32 cellular contexts compared by ENCODE assay signal in the genomic region with DNA sequence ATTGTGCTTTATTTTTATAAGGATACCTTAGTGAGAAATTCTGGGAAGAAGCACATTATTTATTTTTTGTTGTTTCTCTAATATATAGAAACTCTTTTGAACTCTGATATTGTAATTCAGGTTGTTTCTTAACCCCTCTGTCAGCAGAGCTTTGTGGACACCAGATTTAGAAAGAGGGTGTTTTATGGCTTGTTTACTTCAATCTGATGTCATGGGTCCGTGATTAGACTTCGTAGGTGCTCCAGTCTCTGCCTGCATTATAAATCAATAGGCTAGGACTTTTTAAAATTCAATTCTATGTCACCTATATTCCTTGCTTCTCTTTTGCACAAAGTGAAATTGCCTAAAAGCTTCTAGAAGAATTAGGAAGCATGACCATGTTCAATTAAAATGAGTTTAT. TPM values are rescaled to one million over a fixed set of nuclear protein-coding genes. Genes with fewer than 3 reads are reported as not detected.
A peak's percentile ranks its signal among the peaks of the same experiment; 100 is the strongest.
DNase-seq lines count a peak whose midpoint lies in the region; ATAC-seq, FAIRE-seq and TF ChIP-seq lines count a peak whose summit lies in the region.
"Had no signal": no experiment of that assay in that cellular context is flagged by ENCODE, and none has a peak within 500 bp of the region (broad histone marks: within the 10 kb centered on the region; RNA-seq: fewer than 3 reads in every experiment).

No MANE protein-coding gene starts in this region.

- ATAC-seq in SK-N-SH treated with all-trans-retinoic acid at 6 μM for 48 hours (no peak), foreskin keratinocyte (no peak)
- ATAC-seq: activated T-cell treated with anti-CD3 and anti-CD28 coated beads, Interleukin-2, amount 50 U/mL, for 4 hours; body of pancreas; right cardiac atrium had no signal

- H3K27me3 Mint-ChIP-seq in astrocyte (ENCODE audit: low read depth, unreplicated experiment), result no peaks in the 10 kb centered on the region
- H3K27me3 Mint-ChIP-seq: memory B cell had no signal

- H3K14ac ChIP-seq in trophoblast cell (ENCODE audit: low read length), result no peak overlapping the region

- 60% methylated on average over 2 of the region's 2 CpGs for WGBS in SK-N-SH (ENCODE audit: low lambda C conversion rate)
- WGBS in trophoblast cell (ENCODE audit: extremely low coverage, insufficient coverage, insufficient read length), result no CpG with 5 or more reads among the region's 2 CpGs

- peaks cover 26% of the 10 kb centered on the region for H3K4me1 Mint-ChIP-seq in astrocyte (ENCODE audit: low read depth, unreplicated experiment)
- H3K4me1 Mint-ChIP-seq: activated naive CD8-positive, alpha-beta T cell treated with anti-CD3 and anti-CD28 coated beads, Interleukin-2, amount 10 ng/mL, durations not matched to agents 7 days and 5 days; memory B cell; neural crest cell had no signal

- peak overlapping the region; percentile 58 for H3K4me2 ChIP-seq in SK-N-SH
- peak overlapping the region; percentile 70 for H3K4me2 ChIP-seq in astrocyte (ENCODE audit: low read length)
- H3K4me2 ChIP-seq in trophoblast cell (ENCODE audit: low read length), result no peak overlapping the region

- no peak overlapping the region for H2BK12ac ChIP-seq in trophoblast cell (ENCODE audit: low read length)

- no peak overlapping the region for H4K91ac ChIP-seq in trophoblast cell (ENCODE audit: low read depth, low read length)

- POLR2A ChIA-PET in SK-N-SH (lab: Yijun Ruan, JAX), result interaction anchor here (1.0 kb wide), 1 partner anchor 161 kb away, joined by 3 read pairs; the partner anchor contains the start of gene RGS4

- no peak overlapping the region for H2BK120ac ChIP-seq in trophoblast cell (ENCODE audit: insufficient read depth, low read length, poor library complexity)

- H3K79me2 ChIP-seq in SK-N-SH (ENCODE audit: insufficient read depth) (no peaks in the 10 kb centered on the region), astrocyte (ENCODE audit: insufficient read depth, low read length) (no peaks in the 10 kb centered on the region), trophoblast cell (ENCODE audit: control insufficient read depth, insufficient read depth, low read length, poor library complexity) (no peaks in the 10 kb centered on the region)
- H3K79me2 ChIP-seq: parathyroid adenoma had no signal

- no peak overlapping the region for H3K4me3 Mint-ChIP-seq in astrocyte (ENCODE audit: unreplicated experiment)
- H3K4me3 Mint-ChIP-seq: activated naive CD8-positive, alpha-beta T cell treated with anti-CD3 and anti-CD28 coated beads, Interleukin-2, amount 10 ng/mL, durations not matched to agents 7 days and 5 days; activated T-cell treated with anti-CD3 and anti-CD28 coated beads, Interleukin-2, amount 50 U/mL, for 4 hours; memory B cell; neural crest cell; stimulated activated naive CD8-positive, alpha-beta T cell treated with anti-CD3 and anti-CD28 coated beads, Interleukin-15, Interleukin-2, amounts not matched to agents 100 ng/mL and 50 ng/mL, for 24 hours had no signal

- intact Hi-C loops in tibial artery (cut with DNase I; ENCODE audit: low total_unique reads), result no loop called here

- H3K4ac ChIP-seq in trophoblast cell (ENCODE audit: low read depth, low read length), result no peak overlapping the region

- CTCF ChIA-PET in SK-N-SH (lab: Yijun Ruan, JAX), result interaction anchor here (1.6 to 3.1 kb wide), 2 partner anchors 162 to 408 kb away, joined by 5 to 14 read pairs; partner anchors contain the start of gene RGS4

- no peak overlapping the region for H3K18ac ChIP-seq in trophoblast cell (ENCODE audit: low read length)

- no peak for TF ChIP-seq EP300 in SK-N-SH (IDR thresholded peaks at IDR 0.05; ENCODE audit: borderline replicate concordance in 1 of 2, low read depth in 1 of 2, low read length in 1 of 2)

- H3K4me3 ChIP-seq in SK-N-SH (ENCODE audit: low read depth in 2 of 2, low read length in 1 of 2) (peak overlapping the region in 1 of 2 experiments; percentile 33; a peak in 1 of 4 replicates), astrocyte (ENCODE audit: insufficient read depth, low read depth, low read length) (no peak overlapping the region), tibial artery (no peak overlapping the region), trophoblast cell (ENCODE audit: low read depth, low read length) (no peak overlapping the region)
- H3K4me3 ChIP-seq: body of pancreas, SJCRH30, testis had no signal

- no peak overlapping the region for H3K27ac Mint-ChIP-seq in astrocyte (ENCODE audit: unreplicated experiment)
- H3K27ac Mint-ChIP-seq: activated naive CD8-positive, alpha-beta T cell treated with anti-CD3 and anti-CD28 coated beads, Interleukin-2, amount 10 ng/mL, durations not matched to agents 7 days and 5 days; memory B cell; stimulated activated naive CD8-positive, alpha-beta T cell treated with anti-CD3 and anti-CD28 coated beads, Interleukin-15, Interleukin-2, amounts not matched to agents 100 ng/mL and 50 ng/mL, for 24 hours had no signal

- TF ChIP-seq RAD21 in SK-N-SH (IDR thresholded peaks at IDR 0.05; ENCODE audit: low read length), result no peak

- peaks cover 4% of the 10 kb centered on the region for H3K36me3 Mint-ChIP-seq in astrocyte (ENCODE audit: low read depth, unreplicated experiment)
- H3K36me3 Mint-ChIP-seq: activated naive CD8-positive, alpha-beta T cell treated with anti-CD3 and anti-CD28 coated beads, Interleukin-2, amount 10 ng/mL, durations not matched to agents 7 days and 5 days; memory B cell had no signal

- H3K27ac ChIP-seq in SK-N-SH (ENCODE audit: low read depth in 2 of 2, low read length in 1 of 2) (peak overlapping the region; percentile 60 to 99), astrocyte (ENCODE audit: low read depth, low read length) (peak overlapping the region; percentile 90), foreskin keratinocyte (peak overlapping the region; percentile 85), tibial artery (peak overlapping the region; percentile 42 to 52), trophoblast cell (ENCODE audit: low read depth, low read length) (no peak overlapping the region)
- H3K27ac ChIP-seq: 22Rv1, body of pancreas, parathyroid adenoma, SJCRH30, testis had no signal

- H3K23ac ChIP-seq in trophoblast cell (ENCODE audit: low read length), result no peak overlapping the region

- H2AFZ ChIP-seq in SK-N-SH (ENCODE audit: low read depth) (0 out of 2 replicates have a peak overlapping the region, but pooled peaks have one; percentile 23), astrocyte (ENCODE audit: low read depth, low read length) (peak overlapping the region; percentile 2), trophoblast cell (ENCODE audit: insufficient read depth, low read length, poor library complexity) (no peak overlapping the region)
- H2AFZ ChIP-seq: parathyroid adenoma had no signal

- H3K27me3 ChIP-seq in SK-N-SH (ENCODE audit: insufficient read depth), result no peaks in the 10 kb centered on the region
- no peaks in the 10 kb centered on the region for H3K27me3 ChIP-seq in astrocyte (ENCODE audit: insufficient read depth, low read length)
- H3K27me3 ChIP-seq in foreskin keratinocyte, result no peaks in the 10 kb centered on the region
- no peaks in the 10 kb centered on the region for H3K27me3 ChIP-seq in tibial artery
- H3K27me3 ChIP-seq in trophoblast cell (ENCODE audit: insufficient read depth, low read length), result no peaks in the 10 kb centered on the region
- H3K27me3 ChIP-seq: body of pancreas, testis had no signal

- TF ChIP-seq CTCF in SK-N-SH (IDR thresholded peaks at IDR 0.05), result no peak
- TF ChIP-seq CTCF in astrocyte (IDR thresholded peaks at IDR 0.05; ENCODE audit: insufficient read depth, low read depth, low read length), result no peak
- TF ChIP-seq CTCF in foreskin keratinocyte (conservative IDR thresholded peaks at IDR 0.05), result no peak
- TF ChIP-seq CTCF in tibial artery (IDR thresholded peaks at IDR 0.05), result no peak

- H3K4me1 ChIP-seq in SK-N-SH (ENCODE audit: control insufficient read depth in 1 of 2, insufficient read depth in 2 of 2, low read depth in 1 of 2, low read length in 1 of 2) (peaks cover 20 to 33% of the 10 kb centered on the region in 2 experiments), astrocyte (ENCODE audit: insufficient read depth, low read length) (peaks cover 41% of the 10 kb centered on the region), foreskin keratinocyte (peaks cover 25% of the 10 kb centered on the region), tibial artery (peaks cover 0 to 26% (median 11%) of the 10 kb centered on the region in 4 donors), trophoblast cell (ENCODE audit: control insufficient read depth in 1 of 2, insufficient read depth in 2 of 2, low read length in 2 of 2) (peaks cover 0 to 3% of the 10 kb centered on the region in 2 experiments)
- H3K4me1 ChIP-seq: body of pancreas, parathyroid adenoma, SJCRH30, testis had no signal

- H3K9me3 Mint-ChIP-seq in astrocyte (ENCODE audit: unreplicated experiment), result peaks cover 7% of the 10 kb centered on the region

- peaks cover 1% of the 10 kb centered on the region for H3K79me1 ChIP-seq in trophoblast cell (ENCODE audit: low read length)

- H3K9me3 ChIP-seq in SK-N-SH, result peaks cover 20% of the 10 kb centered on the region; the same call in 1 of the 2 replicates
- H3K9me3 ChIP-seq in astrocyte (ENCODE audit: insufficient read depth, low read depth, low read length), result peaks cover 2% of the 10 kb centered on the region
- H3K9me3 ChIP-seq in tibial artery, result peaks cover 0 to 15% (median 0%) of the 10 kb centered on the region in 3 donors
- peaks cover 1% of the 10 kb centered on the region for H3K9me3 ChIP-seq in trophoblast cell (ENCODE audit: insufficient read depth, low read depth, low read length)
- H3K9me3 ChIP-seq: body of pancreas, testis had no signal

- H4K20me1 ChIP-seq in SK-N-SH (ENCODE audit: insufficient read depth) (no peaks in the 10 kb centered on the region), astrocyte (ENCODE audit: insufficient read depth, low read length) (no peaks in the 10 kb centered on the region)

- H2BK5ac ChIP-seq in trophoblast cell (ENCODE audit: low read depth, low read length, poor library complexity), result no peak overlapping the region

- peak overlapping the region; percentile 87 for H3K9ac ChIP-seq in SK-N-SH
- peak overlapping the region; percentile 79 for H3K9ac ChIP-seq in astrocyte (ENCODE audit: low read length)
- no peak overlapping the region for H3K9ac ChIP-seq in trophoblast cell (ENCODE audit: low read length)
- H3K9ac ChIP-seq: parathyroid adenoma had no signal

- no peak for DNase-seq in SK-N-SH
- DNase-seq in astrocyte (ENCODE audit: low read depth), result no peak
- no peak for DNase-seq in foreskin keratinocyte
- no peak for DNase-seq in tibial artery
- DNase-seq in trophoblast cell, result no peak
- DNase-seq in activated CD8-positive, alpha-beta memory T cell treated with anti-CD3 and anti-CD28 coated beads, Interleukin-2, amount 50 U/mL, for 48 hours, result no peak
- no peak for DNase-seq in activated effector memory CD4-positive, alpha-beta T cell treated with anti-CD3 and anti-CD28 coated beads, Interleukin-2, amount 50 U/mL, for 16 hours
- DNase-seq: activated CD4-positive, alpha-beta T cell treated with anti-CD3 and anti-CD28 coated beads, Interleukin-2, amount 50 U/mL, for 1 hour; activated CD4-positive, CD25-positive, alpha-beta regulatory T cell; activated gamma-delta T cell treated with Interleukin-2 at 50 U/mL for 16 hours; activated naive CD8-positive, alpha-beta T cell treated with anti-CD3 and anti-CD28 coated beads, Interleukin-2, amount 10 ng/mL, durations not matched to agents 7 days and 5 days; activated T-cell treated with anti-CD3 and anti-CD28 coated beads, Interleukin-2, amount 50 U/mL, for 4 hours; body of pancreas; cerebellar nuclear complex; MV-4-11; NCI-H146; NCI-H446; NCI-H748 treated with DMSO at 0.1 percent for 48 hours; right cardiac atrium; SJCRH30; stimulated activated CD8-positive, alpha-beta memory T cell treated with anti-CD3 and anti-CD28 coated beads, Interleukin-4, amount 100 ng/mL, for 48 hours; T-helper 1 cell; testis had no signal

- no peak for FAIRE-seq in astrocyte (lab: Jason Lieb, UNC)
- FAIRE-seq: H54, urothelium cell line had no signal

- H4K12ac ChIP-seq in trophoblast cell (ENCODE audit: low read depth, low read length), result no peak overlapping the region

- no peak overlapping the region for H4K8ac ChIP-seq in trophoblast cell (ENCODE audit: low read depth, low read length)

- no peak overlapping the region for H2AK5ac ChIP-seq in trophoblast cell (ENCODE audit: low read length)

- H3K36me3 ChIP-seq in SK-N-SH (replicated peaks in 1 of 2; ENCODE audit: control insufficient read depth in 1 of 2, insufficient read depth in 2 of 2, low read length in 1 of 2) (no peaks in the 10 kb centered on the region), astrocyte (ENCODE audit: insufficient read depth, low read length) (no peaks in the 10 kb centered on the region), tibial artery (no peaks in the 10 kb centered on the region), trophoblast cell (ENCODE audit: control insufficient read depth in 1 of 2, insufficient read depth in 2 of 2, low read length in 2 of 2) (no peaks in the 10 kb centered on the region)
- H3K36me3 ChIP-seq: SJCRH30 had no signal

- no peaks in the 10 kb centered on the region for H3K9me2 ChIP-seq in SK-N-SH

- peaks cover 34% of the 10 kb centered on the region for H3F3A ChIP-seq in SK-N-SH (replicated peaks; ENCODE audit: insufficient read depth)

RNA-seq across cellular contexts. Expression of gene CCDC190, which starts 47.3 kb away (rescaled TPM):
- polyA plus RNA-seq in SK-N-SH (2012; rRNA removed) (0.13 and 0.21 TPM in 2 replicates), foreskin keratinocyte (not detected in 2 replicates)
- 0.14 and 0.18 TPM in 2 replicates for polyA plus RNA-seq in SK-N-SH (2012; cell fraction: cytosol; rRNA removed)
- 0.12 and 0.39 TPM in 2 replicates for polyA plus RNA-seq in SK-N-SH (2012; cell fraction: nucleus; rRNA removed)
- total RNA-seq in astrocyte (not detected in 2 replicates), foreskin keratinocyte (not detected in 2 replicates)
- not detected in 2 replicates for polyA plus RNA-seq in trophoblast cell (2013)
- total RNA-seq: activated naive CD8-positive, alpha-beta T cell treated with anti-CD3 and anti-CD28 coated beads, Interleukin-2, amount 10 ng/mL, durations not matched to agents 7 days and 5 days; activated T-cell treated with anti-CD3 and anti-CD28 coated beads, Interleukin-2, amount 50 U/mL, for 4 hours; body of pancreas; dermis microvascular lymphatic vessel endothelial cell; neural crest cell; SJCRH30 had no signal
